24 cellular contexts compared by ENCODE assay signal in genomic region chr3:136236109-136236508, GRCh38.
"Had no signal": no experiment of that assay in that cellular context is flagged by ENCODE, and none has a peak within 500 bp of the region (broad histone marks: within the 10 kb centered on the region; RNA-seq: fewer than 3 reads in every experiment).

No MANE protein-coding gene starts in this region.

- H3K9ac ChIP-seq: neural progenitor cell, parathyroid adenoma had no signal

- H3K4me2 ChIP-seq: neural progenitor cell had no signal

- H3K27ac ChIP-seq: neural progenitor cell, ovary, parathyroid adenoma, psoas muscle, right lobe of liver, sigmoid colon, stomach, suprapubic skin, testis, tibial artery, transverse colon, upper lobe of right lung, uterus had no signal

- H3K79me2 ChIP-seq: parathyroid adenoma had no signal

- H3K27me3 ChIP-seq: neural progenitor cell, ovary, right lobe of liver, sigmoid colon, stomach, suprapubic skin, testis, tibial artery, transverse colon, upper lobe of right lung, uterus had no signal

- FAIRE-seq: small intestine had no signal

- H2AFZ ChIP-seq: neural progenitor cell, parathyroid adenoma had no signal

- H3K9me3 ChIP-seq: ovary, psoas muscle, right lobe of liver, sigmoid colon, stomach, suprapubic skin, testis, tibial artery, transverse colon, upper lobe of right lung, uterus had no signal

- H3K4me1 ChIP-seq: neural progenitor cell, parathyroid adenoma, psoas muscle, suprapubic skin, testis, tibial artery, upper lobe of right lung, uterus had no signal

- H3K36me3 ChIP-seq: neural progenitor cell, ovary, right lobe of liver, sigmoid colon, stomach, suprapubic skin, tibial artery, transverse colon, upper lobe of right lung, uterus had no signal

- H3K4me3 ChIP-seq: neural progenitor cell, ovary, psoas muscle, right lobe of liver, sigmoid colon, stomach, suprapubic skin, testis, tibial artery, transverse colon, upper lobe of right lung, uterus had no signal

- DNase-seq: natural killer cell; occipital lobe; ovary; posterior cingulate gyrus; psoas muscle; right cardiac atrium; sigmoid colon; small intestine; stimulated activated CD4-positive, alpha-beta T cell treated with anti-CD3 and anti-CD28 coated beads, Interleukin-15, amount 100 ng/mL, for 24 hours; stimulated activated CD4-positive, alpha-beta T cell treated with anti-CD3 and anti-CD28 coated beads, Interleukin-2, amount 100 ng/mL, for 24 hours; stimulated activated CD4-positive, alpha-beta T cell treated with anti-CD3 and anti-CD28 coated beads, Interleukin-2, amount 100 ng/mL, for 48 hours; stimulated activated CD4-positive, alpha-beta T cell treated with anti-CD3 and anti-CD28 coated beads, Interleukin-4, amount 100 ng/mL, for 24 hours; stimulated activated naive B cell treated with anti-CD40 and anti-IgM and Interleukin-4, amounts not matched to agents 10 μg/mL and 1 μg/mL and 100 μg/mL, for 72 hours; stimulated activated naive CD4-positive, alpha-beta T cell treated with Interleukin-2 at 50 U/mL for 16 hours; stomach; testis; tibial artery; transverse colon; upper lobe of right lung; uterus had no signal
